9 cellular contexts compared by ENCODE assay signal in genomic region chr12:1013618-1014489, GRCh38. TPM values are rescaled to one million over a fixed set of nuclear protein-coding genes. Genes with fewer than 3 reads are reported as not detected.
DNase-seq lines count a peak whose midpoint lies in the region; ATAC-seq, FAIRE-seq and TF ChIP-seq lines count a peak whose summit lies in the region.
"Had no signal": no experiment of that assay in that cellular context is flagged by ENCODE, and none has a peak within 500 bp of the region (broad histone marks: within the 10 kb centered on the region; RNA-seq: fewer than 3 reads in every experiment).

No MANE protein-coding gene starts in this region.

- CTCF ChIA-PET in Panc1 (lab: Charles Lee): no interaction called here

- H3K27ac Mint-ChIP-seq in progenitor cell of endocrine pancreas: peak overlapping the region; percentile 64

- H3K9me3 Mint-ChIP-seq in progenitor cell of endocrine pancreas (ENCODE audit: low read depth): peaks cover under 1% of the 10 kb centered on the region

- POLR2A ChIA-PET in Panc1 (lab: Charles Lee): no interaction called here

- H3K4me3 ChIP-seq in Panc1 (ENCODE audit: low read depth in 2 of 2, low read length in 2 of 2) (no peak overlapping the region), esophagus (ENCODE audit: low read depth in 1 of 2, low read length in 2 of 2) (no peak overlapping the region), Peyer's patch (no peak overlapping the region)

- no TSS peak for BruUV-seq in Panc1 (replicated peaks; lab: Mats Ljungman, UMichigan)

- peaks cover 6% of the 10 kb centered on the region for H3K4me1 Mint-ChIP-seq in progenitor cell of endocrine pancreas (ENCODE audit: low read depth)

- no peaks in the 10 kb centered on the region for H3K36me3 ChIP-seq in Panc1 (ENCODE audit: control insufficient read depth, insufficient read depth, low read length)
- no peaks in the 10 kb centered on the region for H3K36me3 ChIP-seq in esophagus (ENCODE audit: control insufficient read depth in 2 of 2, insufficient read depth in 2 of 2, low read length in 1 of 2)
- H3K36me3 ChIP-seq in Peyer's patch: no peaks in the 10 kb centered on the region

- TF ChIP-seq POLR2A in Peyer's patch (IDR thresholded peaks at IDR 0.05): no peak

- peaks cover 6% of the 10 kb centered on the region; the same call in 1 of the 2 replicates for H3K4me1 ChIP-seq in Panc1 (ENCODE audit: control insufficient read depth, insufficient read depth, low read length)
- peaks cover 0 to 2% of the 10 kb centered on the region in 2 donors for H3K4me1 ChIP-seq in esophagus (ENCODE audit: control insufficient read depth in 2 of 2, insufficient read depth in 2 of 2, low read length in 1 of 2)
- H3K4me1 ChIP-seq in Peyer's patch: no peaks in the 10 kb centered on the region

- no peaks in the 10 kb centered on the region for H3K9me3 ChIP-seq in Panc1 (ENCODE audit: control insufficient read depth, insufficient read depth, low read depth, low read length)
- no peaks in the 10 kb centered on the region for H3K9me3 ChIP-seq in esophagus (ENCODE audit: control insufficient read depth in 2 of 2, insufficient read depth in 1 of 2, low read depth in 1 of 2, low read length in 1 of 2)
- H3K9me3 ChIP-seq in Peyer's patch: no peaks in the 10 kb centered on the region

- no peaks in the 10 kb centered on the region for H3K27me3 Mint-ChIP-seq in progenitor cell of endocrine pancreas

- TF ChIP-seq CTCF in Panc1 (IDR thresholded peaks at IDR 0.05) (no peak), progenitor cell of endocrine pancreas (IDR thresholded peaks at IDR 0.05; ENCODE audit: unreplicated experiment) (no peak), Peyer's patch (IDR thresholded peaks at IDR 0.05) (no peak)

- H3K36me3 Mint-ChIP-seq in progenitor cell of endocrine pancreas (ENCODE audit: insufficient read depth): peaks cover 5% of the 10 kb centered on the region

- in situ Hi-C loops in Panc1 (cut with HindIII; ENCODE audit: low pct_unique_long_range_greater_than_20kb, low sequenced_read_pairs): no loop called here

- H3K27me3 ChIP-seq in Panc1 (ENCODE audit: control insufficient read depth, insufficient read depth, low read length) (no peaks in the 10 kb centered on the region), esophagus (ENCODE audit: control insufficient read depth in 1 of 2, insufficient read depth in 2 of 2, low read length in 2 of 2) (no peaks in the 10 kb centered on the region), Peyer's patch (no peaks in the 10 kb centered on the region)

- intact Hi-C loops in Panc1 (cut with micrococcal nuclease; ENCODE audit: unreplicated experiment): no loop called here

- no peak for FAIRE-seq in frontal cortex (lab: Jason Lieb, UNC)

- ATAC-seq in Panc1: peak; percentile 82; the same call in 1 of the 2 replicates
- no peak for ATAC-seq in HG03159 (IDR thresholded peaks at IDR 0.05; ENCODE audit: unreplicated experiment)
- no peak for ATAC-seq in GM21528 (IDR thresholded peaks at IDR 0.05; ENCODE audit: low FRiP score, unreplicated experiment)

- peak; percentile 90 for DNase-seq in H4 (ENCODE audit: low spot score)
- DNase-seq in Panc1 (ENCODE audit: low read depth, low spot score): no peak
- no peak for DNase-seq in progenitor cell of endocrine pancreas (ENCODE audit: low spot score, unreplicated experiment)
- no peak for DNase-seq in frontal cortex (ENCODE audit: low spot score in 2 of 2)
- DNase-seq in Peyer's patch: no peak
- DNase-seq: activated naive CD4-positive, alpha-beta T cell treated with anti-CD3 and anti-CD28 coated beads, Interleukin-2, amount 50 U/mL, for 16 hours had no signal

- no peak overlapping the region for H3K4me3 Mint-ChIP-seq in progenitor cell of endocrine pancreas (ENCODE audit: low read depth)

- H3K27ac ChIP-seq in Panc1 (ENCODE audit: low read length) (peak overlapping the region; percentile 34), esophagus (ENCODE audit: low read depth in 2 of 2, low read length in 1 of 2) (peak overlapping the region; percentile 36 to 89), Peyer's patch (no peak overlapping the region)

- 58 to 69% methylated on average over 10 of the region's 10 CpGs for WGBS in esophagus, 2 donors

RNA-seq across cellular contexts. Expression of gene ERC1, which starts 22.8 kb away (rescaled TPM):
- 7.2 and 11.3 TPM in 2 replicates for total RNA-seq in H4 (2014; rRNA removed; shearing (Covaris generic))
- total RNA-seq in Panc1 (2021; ENCODE audit: unreplicated experiment) (40.4 TPM), progenitor cell of endocrine pancreas (141 and 146 TPM in 2 replicates), frontal cortex (128 TPM), Peyer's patch (100 to 1,000 TPM in 1 of 4 donors, 10 to 100 TPM in 3; 26.5 to 184 (median 31.7) TPM)
- polyA plus RNA-seq in Panc1 (2012; ENCODE audit: insufficient read length): 17.8 TPM
- 1 to 10 TPM; 6.4 to 8.7 TPM for polyA plus RNA-seq in esophagus

Comparison
In these comparisons a context has a peak if more than half of its experiments do, and no peak if none do; other contexts are left out.
1. H3K27ac ChIP-seq: peak in Panc1 (single experiment) and esophagus (2 of 2); none in Peyer's patch (0 of 4).